In genomic region chr6:113489946-113490345, GRCh38 we compare ENCODE assay signal across 18 cellular contexts.
"Had no signal": no experiment of that assay in that cellular context is flagged by ENCODE, and none has a peak within 500 bp of the region (broad histone marks: within the 10 kb centered on the region; RNA-seq: fewer than 3 reads in every experiment).

No MANE protein-coding gene starts in this region.

- H3K4me3 ChIP-seq: cardiac muscle cell, esophagus squamous epithelium, ovary, tibial artery had no signal

- H3K27me3 ChIP-seq: esophagus squamous epithelium, foreskin keratinocyte, ovary, tibial artery had no signal

- H3K9me3 Mint-ChIP-seq: activated naive CD4-positive, alpha-beta T cell treated with anti-CD3 and anti-CD28 coated beads for 36 hours; activated T-helper 2 cell treated with anti-CD3 and anti-CD28 coated beads, Interferon-gamma antibody, Interleukin-2, Interleukin-4, amounts not matched to agents 10 μg/mL and 5 μg/mL and 100 μg/mL, durations not matched to agents 14 hours and 24 hours and 36 hours; neural crest cell; stimulated activated naive B cell treated with anti-CD40 and anti-IgM and Interleukin-4, amounts not matched to agents 10 μg/mL and 1 μg/mL and 100 μg/mL, for 72 hours had no signal

- H3K27ac ChIP-seq: cardiac muscle cell, esophagus squamous epithelium, foreskin keratinocyte, ovary, tibial artery, VCaP had no signal

- H3K27me3 Mint-ChIP-seq: stimulated activated naive B cell treated with anti-CD40 and anti-IgM and Interleukin-4, amounts not matched to agents 10 μg/mL and 1 μg/mL and 100 μg/mL, for 72 hours had no signal

- H3K36me3 Mint-ChIP-seq: stimulated activated naive B cell treated with anti-CD40 and anti-IgM and Interleukin-4, amounts not matched to agents 10 μg/mL and 1 μg/mL and 100 μg/mL, for 72 hours had no signal

- FAIRE-seq: endometrium, urothelium cell line had no signal

- H3K36me3 ChIP-seq: cardiac muscle cell, esophagus squamous epithelium, ovary, tibial artery had no signal

- H3K9me3 ChIP-seq: esophagus squamous epithelium, ovary, tibial artery had no signal

- H3K4me3 Mint-ChIP-seq: activated naive CD4-positive, alpha-beta T cell treated with anti-CD3 and anti-CD28 coated beads for 36 hours; neural crest cell; stimulated activated naive B cell treated with anti-CD40 and anti-IgM and Interleukin-4, amounts not matched to agents 10 μg/mL and 1 μg/mL and 100 μg/mL, for 72 hours had no signal

- H3K27ac Mint-ChIP-seq: activated naive CD4-positive, alpha-beta T cell treated with anti-CD3 and anti-CD28 coated beads for 36 hours; activated T-helper 2 cell treated with anti-CD3 and anti-CD28 coated beads, Interferon-gamma antibody, Interleukin-2, Interleukin-4, amounts not matched to agents 10 μg/mL and 5 μg/mL and 100 μg/mL, durations not matched to agents 14 hours and 24 hours and 36 hours; stimulated activated naive B cell treated with anti-CD40 and anti-IgM and Interleukin-4, amounts not matched to agents 10 μg/mL and 1 μg/mL and 100 μg/mL, for 72 hours had no signal

- DNase-seq: activated CD4-positive, alpha-beta T cell treated with anti-CD3 and anti-CD28 coated beads for 1 hour; activated CD4-positive, alpha-beta T cell treated with anti-CD3 and anti-CD28 coated beads, Interleukin-2, amount 50 U/mL, for 48 hours; activated naive CD4-positive, alpha-beta T cell treated with anti-CD3 and anti-CD28 coated beads for 36 hours; activated T-cell treated with anti-CD3 and anti-CD28 coated beads, Interleukin-2, amount 50 U/mL, for 1 hour; esophagus squamous epithelium; foreskin keratinocyte; glutamatergic neuron; ovary; stimulated activated CD4-positive, alpha-beta T cell treated with anti-CD3 and anti-CD28 coated beads, Interleukin-2, amount 100 ng/mL, for 48 hours; stimulated activated naive B cell treated with anti-CD40 and anti-IgM and Interleukin-4, amounts not matched to agents 10 μg/mL and 1 μg/mL and 100 μg/mL, for 72 hours; T-helper 1 cell; tibial artery had no signal

- H3K4me1 ChIP-seq: foreskin keratinocyte, tibial artery had no signal
